In the genomic region with DNA sequence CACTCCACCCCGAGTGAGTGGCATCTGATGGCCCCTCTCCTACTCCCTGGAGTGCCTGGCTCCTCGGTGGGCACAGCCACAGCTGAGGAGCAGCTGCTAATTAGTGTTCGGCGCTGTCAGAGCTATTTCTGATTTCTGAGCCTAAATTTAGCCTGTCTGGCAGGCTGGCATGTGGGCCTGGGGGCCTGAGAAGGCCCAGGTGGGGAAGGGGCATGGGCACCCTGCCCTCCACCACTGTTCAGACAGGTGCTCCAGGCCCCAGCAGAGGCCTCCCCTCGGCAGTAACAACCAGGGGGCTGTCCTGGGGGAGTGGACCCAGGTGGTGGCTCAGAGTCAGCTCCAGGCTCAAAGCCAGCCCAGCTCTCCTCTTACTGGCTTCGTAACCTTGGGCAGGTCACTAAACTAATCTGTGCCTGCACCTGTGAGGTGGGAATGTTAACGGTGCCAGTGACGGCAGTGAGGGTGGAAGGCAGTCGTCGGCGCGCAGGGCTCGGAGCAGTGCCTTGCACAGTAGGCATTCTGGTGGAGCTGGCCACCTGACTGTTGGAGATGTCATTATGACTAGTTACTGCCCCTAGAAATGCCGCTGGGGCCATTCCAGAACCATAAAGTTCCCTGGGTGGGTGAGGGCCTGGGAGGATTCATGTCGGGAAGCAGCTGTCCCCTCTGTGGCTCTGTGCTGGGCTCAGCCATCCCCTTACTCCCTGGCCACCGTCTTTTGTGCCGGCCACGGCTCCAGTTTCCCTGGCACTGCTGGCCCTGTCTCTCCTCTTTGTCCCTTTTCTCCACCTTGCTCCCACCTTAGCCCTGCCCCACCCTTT, we compare ENCODE assay signal across 10 cellular contexts. TPM values are rescaled to one million over a fixed set of nuclear protein-coding genes. Genes with fewer than 3 reads are reported as not detected.
DNase-seq lines count a peak whose midpoint lies in the region; ATAC-seq, FAIRE-seq and TF ChIP-seq lines count a peak whose summit lies in the region.
"Had no signal": no experiment of that assay in that cellular context is flagged by ENCODE, and none has a peak within 500 bp of the region (broad histone marks: within the 10 kb centered on the region; RNA-seq: fewer than 3 reads in every experiment).

No MANE protein-coding gene starts in this region.

- no peak for ATAC-seq in CD8-positive, alpha-beta T cell
- ATAC-seq in natural killer cell: no peak

- CTCF ChIA-PET in CD8-positive, alpha-beta T cell (lab: Charles Lee): interaction anchor here (1.3 to 36.1 kb wide), 7 partner anchors 4 to 93 kb away, joined by 3 to 1097 read pairs (median 21); partner anchors contain the start of genes ACBD4 and FMNL1

- peaks cover 79% of the 10 kb centered on the region for H3K4me1 Mint-ChIP-seq in CD8-positive, alpha-beta T cell (ENCODE audit: low read depth)
- peaks cover 46% of the 10 kb centered on the region for H3K4me1 Mint-ChIP-seq in brain
- peaks cover 75 to 97% of the 10 kb centered on the region in 2 donors for H3K4me1 Mint-ChIP-seq in natural killer cell

- no peaks in the 10 kb centered on the region for H3K27me3 ChIP-seq in CD8-positive, alpha-beta T cell (ENCODE audit: insufficient read depth, low read length)
- H3K27me3 ChIP-seq: brain microvascular endothelial cell had no signal

- no peaks in the 10 kb centered on the region for H3K27me3 Mint-ChIP-seq in CD8-positive, alpha-beta T cell (ENCODE audit: low read depth)
- H3K27me3 Mint-ChIP-seq in brain (peaks cover 37% of the 10 kb centered on the region), natural killer cell (ENCODE audit: low read depth in 2 of 2) (no peaks in the 10 kb centered on the region)

- H3K36me3 ChIP-seq in CD8-positive, alpha-beta T cell (ENCODE audit: insufficient read depth, low read length): no peaks in the 10 kb centered on the region
- H3K36me3 ChIP-seq: brain microvascular endothelial cell had no signal

- intact Hi-C loops in CD8-positive, alpha-beta T cell (cut with DNase I, micrococcal nuclease): loop anchor here (2.0 to 5.0 kb wide), 2 partner anchors 34 to 88 kb away; partner anchors contain the start of genes MAP3K14 (in 1 of the 2) and SPATA32 (in 1 of the 2)
- intact Hi-C loops in natural killer cell (cut with micrococcal nuclease): loop anchor here (10.0 kb wide), 1 partner anchor 1864 kb away; no protein-coding TSS in a partner anchor

- H3K4me3 ChIP-seq in CD8-positive, alpha-beta T cell (ENCODE audit: low read depth, low read length): peak overlapping the region; percentile 84

- peaks cover 30% of the 10 kb centered on the region for H3K36me3 Mint-ChIP-seq in CD8-positive, alpha-beta T cell
- H3K36me3 Mint-ChIP-seq in brain (no peaks in the 10 kb centered on the region), natural killer cell (no peaks in the 10 kb centered on the region)

- POLR2A ChIA-PET in CD8-positive, alpha-beta T cell (lab: Charles Lee): interaction anchor here (0.8 to 7.1 kb wide), 7 partner anchors 8 to 89 kb away, joined by 3 to 124 read pairs (median 5); partner anchors contain the start of genes FMNL1, HEXIM1, HEXIM2 and MAP3K14

- H3K4me3 Mint-ChIP-seq in CD8-positive, alpha-beta T cell: peak overlapping the region; percentile 100
- H3K4me3 Mint-ChIP-seq in brain: peak overlapping the region in 1 of 5 experiments; percentile 54
- H3K4me3 Mint-ChIP-seq in natural killer cell: peak overlapping the region; percentile 98

- peaks cover 90% of the 10 kb centered on the region for H3K4me1 ChIP-seq in CD8-positive, alpha-beta T cell (ENCODE audit: insufficient read depth, low read length)

- H3K9me3 Mint-ChIP-seq in CD8-positive, alpha-beta T cell: no peaks in the 10 kb centered on the region
- H3K9me3 Mint-ChIP-seq in brain (no peaks in the 10 kb centered on the region), natural killer cell (no peaks in the 10 kb centered on the region)

- H3K27ac ChIP-seq in CD8-positive, alpha-beta T cell (ENCODE audit: low read depth, low read length): peak overlapping the region; percentile 97
- H3K27ac ChIP-seq: brain microvascular endothelial cell had no signal

- peak in 2 of 7 experiments; percentile 46 to 48 for DNase-seq in CD8-positive, alpha-beta T cell
- DNase-seq in NCI-H2171 treated with DMSO at 0.1 percent for 48 hours (lab: John Stamatoyannopoulos, UW) (peak; percentile 75), natural killer cell (peak; percentile 21), H54 (ENCODE audit: insufficient read length, low spot score) (no peak), glomerular visceral epithelial cell (ENCODE audit: extremely low spot score) (no peak), DMS53 treated with DMSO at 0.1 percent for 48 hours (lab: John Stamatoyannopoulos, UW; ENCODE audit: unreplicated experiment) (no peak), mucosa of gallbladder (ENCODE audit: low spot score) (no peak)

- H3K9me3 ChIP-seq in CD8-positive, alpha-beta T cell (ENCODE audit: low read length): no peaks in the 10 kb centered on the region

- peak overlapping the region; percentile 100 for H3K27ac Mint-ChIP-seq in CD8-positive, alpha-beta T cell
- H3K27ac Mint-ChIP-seq in brain (peak overlapping the region; percentile 26 to 76 (median 54)), natural killer cell (peak overlapping the region; percentile 99)

- no peak for FAIRE-seq in H54 (lab: Jason Lieb, UNC)

- TF ChIP-seq POLR2A in H54 (IDR thresholded peaks at IDR 0.05; ENCODE audit: low read depth, low read length): no peak

- TF ChIP-seq CTCF in CD8-positive, alpha-beta T cell (IDR thresholded peaks at IDR 0.05): no peak
- TF ChIP-seq CTCF in brain (conservative IDR thresholded peaks at IDR 0.05) (no peak), natural killer cell (IDR thresholded peaks at IDR 0.05) (no peak)

RNA-seq across cellular contexts. Expression of gene FMNL1, which starts 6.6 kb away (rescaled TPM):
- total RNA-seq in CD8-positive, alpha-beta T cell: 100 to 1,000 TPM; 527 to 558 TPM
- polyA plus RNA-seq in brain (ENCODE audit: insufficient read depth, low read depth, low replicate concordance): 26.1 TPM
- 100 to 1,000 TPM; 741 to 836 (median 752) TPM for total RNA-seq in natural killer cell
- 30.7 TPM for total RNA-seq in mucosa of gallbladder

RNA-seq across cellular contexts. Expression of gene SPATA32, which starts 33.6 kb away (rescaled TPM):
- under 1 TPM in 1 of 2 experiments, not detected in 1; 0.22 TPM for total RNA-seq in CD8-positive, alpha-beta T cell
- polyA plus RNA-seq in brain (ENCODE audit: insufficient read depth, low read depth, low replicate concordance): not detected
- total RNA-seq in natural killer cell (under 1 TPM in 1 of 3 donors, not detected in 2; 0.43 TPM), mucosa of gallbladder (not detected)
- total RNA-seq: M059J had no signal

Comparison
In these comparisons a context has a peak if more than half of its experiments do, and no peak if none do; other contexts are left out.
1. DNase-seq: peak in NCI-H2171 treated with DMSO at 0.1 percent for 48 hours (single experiment) and natural killer cell (single experiment); none in H54 (single experiment), glomerular visceral epithelial cell (single experiment), DMS53 treated with DMSO at 0.1 percent for 48 hours (single experiment) and mucosa of gallbladder (single experiment).
2. RNA of gene FMNL1, which starts 6.6 kb away (total RNA-seq): 741 to 836 TPM in natural killer cell and 527 to 558 TPM in CD8-positive, alpha-beta T cell; 30.7 TPM in mucosa of gallbladder (single experiment); every median in the first group is over 10 times any median in the second.
3. Peak in every context shown above with its lines, with median percentiles within 50 percentile points of each other: H3K27ac Mint-ChIP-seq.